19 cellular contexts compared by ENCODE assay signal in the genomic region with DNA sequence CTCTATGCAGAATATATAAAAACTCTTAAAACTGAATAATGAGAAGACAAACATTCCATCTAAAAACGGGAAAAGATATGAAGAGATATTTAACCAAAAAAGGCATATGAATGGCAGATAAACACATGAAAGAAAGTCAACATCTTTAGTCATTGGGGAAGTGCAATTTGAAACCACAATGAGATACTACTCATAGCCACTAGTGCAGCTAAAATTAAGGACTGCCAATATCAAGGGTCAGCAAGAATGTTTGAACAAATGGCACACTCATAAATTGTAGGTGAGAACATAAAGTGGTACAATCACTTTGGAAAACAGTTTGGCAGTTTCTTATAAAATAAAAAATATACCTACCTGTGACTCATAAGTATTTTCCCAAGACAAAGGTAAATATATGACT.
"Had no signal": no experiment of that assay in that cellular context is flagged by ENCODE, and none has a peak within 500 bp of the region (broad histone marks: within the 10 kb centered on the region; RNA-seq: fewer than 3 reads in every experiment).

No MANE protein-coding gene starts in this region.

- H3K9me3 ChIP-seq: gastroesophageal sphincter, left lung, prostate gland, upper lobe of left lung had no signal

- ATAC-seq: activated CD8-positive, alpha-beta memory T cell treated with anti-CD3 and anti-CD28 coated beads, Interleukin-2, amount 10 ng/mL, durations not matched to agents 7 days and 5 days; gastroesophageal sphincter; left lung; natural killer cell treated with Interleukin-12 subunit alpha and Interleukin-12 subunit beta and Interleukin-15 and Interleukin-18, amount 100 ng/mL, for 72 hours; sciatic nerve had no signal

- H3K4me3 Mint-ChIP-seq: activated CD8-positive, alpha-beta memory T cell treated with anti-CD3 and anti-CD28 coated beads, Interleukin-2, amount 10 ng/mL, durations not matched to agents 7 days and 5 days; activated naive CD8-positive, alpha-beta T cell; activated T-cell treated with anti-CD3 and anti-CD28 coated beads, Interleukin-2, amount 50 U/mL, for 24 hours; natural killer cell treated with Interleukin-12 subunit alpha and Interleukin-12 subunit beta and Interleukin-15 and Interleukin-18, amount 100 ng/mL, for 72 hours had no signal

- H3K36me3 ChIP-seq: gastroesophageal sphincter, left lung, prostate gland, upper lobe of left lung had no signal

- H3K4me1 ChIP-seq: gastroesophageal sphincter, left lung, prostate gland, upper lobe of left lung had no signal

- H3K36me3 Mint-ChIP-seq: activated naive CD8-positive, alpha-beta T cell had no signal

- H3K27ac Mint-ChIP-seq: activated CD8-positive, alpha-beta memory T cell treated with anti-CD3 and anti-CD28 coated beads, Interleukin-2, amount 10 ng/mL, durations not matched to agents 7 days and 5 days; activated naive CD8-positive, alpha-beta T cell; activated T-cell treated with anti-CD3 and anti-CD28 coated beads, Interleukin-2, amount 50 U/mL, for 24 hours had no signal

- H3K4me3 ChIP-seq: gastroesophageal sphincter, left lung, prostate gland, upper lobe of left lung had no signal

- H3K27me3 ChIP-seq: gastroesophageal sphincter, upper lobe of left lung had no signal

- H3K9me3 Mint-ChIP-seq: activated T-cell treated with anti-CD3 and anti-CD28 coated beads, Interleukin-2, amount 50 U/mL, for 24 hours had no signal

- H3K27ac ChIP-seq: gastroesophageal sphincter, left lung, prostate gland, upper lobe of left lung had no signal

- H3K27me3 Mint-ChIP-seq: activated CD8-positive, alpha-beta memory T cell treated with anti-CD3 and anti-CD28 coated beads, Interleukin-2, amount 10 ng/mL, durations not matched to agents 7 days and 5 days; activated naive CD8-positive, alpha-beta T cell had no signal

- DNase-seq: activated CD4-positive, alpha-beta T cell treated with anti-CD3 and anti-CD28 coated beads for 1 hour; activated CD4-positive, alpha-beta T cell treated with anti-CD3 and anti-CD28 coated beads, Interleukin-2, amount 50 U/mL, for 48 hours; activated CD8-positive, alpha-beta memory T cell treated with anti-CD3 and anti-CD28 coated beads, Interleukin-2, amount 10 ng/mL, durations not matched to agents 7 days and 5 days; activated effector memory CD4-positive, alpha-beta T cell treated with anti-CD3 and anti-CD28 coated beads, Interleukin-2, amount 50 U/mL, for 16 hours; activated T-cell treated with anti-CD3 and anti-CD28 coated beads, Interleukin-2, amount 50 U/mL, for 24 hours; amygdala; islet precursor cell; left lung; mesenchymal stem cell; nucleus accumbens; stimulated activated CD4-positive, alpha-beta T cell treated with anti-CD3 and anti-CD28 coated beads, Interleukin-2, amount 100 ng/mL, for 24 hours; stimulated activated naive CD4-positive, alpha-beta T cell treated with Interleukin-2 at 50 U/mL for 16 hours; T-helper 2 cell; upper lobe of left lung had no signal
